8 cellular contexts compared by ENCODE assay signal in genomic region chr10:97292097-97292861, GRCh38. TPM values are rescaled to one million over a fixed set of nuclear protein-coding genes. Genes with fewer than 3 reads are reported as not detected.
DNase-seq lines count a peak whose midpoint lies in the region; ATAC-seq, FAIRE-seq and TF ChIP-seq lines count a peak whose summit lies in the region.

ARHGAP19 (minus strand) TSS chr10:97292637; CDS start chr10:97292627, 10 bp downstream.

- peak within 1 kb of the TSS; percentile 97 for H3K27ac ChIP-seq in HUES64 (ENCODE audit: low read depth, low read length)
- peak within 1 kb of the TSS; percentile 74 for H3K27ac ChIP-seq in OCI-LY1 (ENCODE audit: low read depth, low read length, poor library complexity, severe bottlenecking)
- peak within 1 kb of the TSS; percentile 99 for H3K27ac ChIP-seq in mesodermal cell (ENCODE audit: low read depth, low read length, severe bottlenecking)

- no peaks in the 10 kb centered on the region for H3K27me3 ChIP-seq in HUES64 (ENCODE audit: insufficient read depth, low read length)
- no peaks in the 10 kb centered on the region for H3K27me3 ChIP-seq in OCI-LY1 (ENCODE audit: insufficient read depth, low read length)

- peak within 1 kb of the TSS; percentile 97 for H3K4me2 ChIP-seq in OCI-LY1 (ENCODE audit: low read length)

- H3K36me3 ChIP-seq in HUES64 (ENCODE audit: insufficient read depth, low read length) (peaks cover 10% of the 10 kb centered on the region), OCI-LY1 (ENCODE audit: insufficient read depth, low read length) (peaks cover 2% of the 10 kb centered on the region; the same call in 1 of the 2 replicates), mesodermal cell (ENCODE audit: control insufficient read depth, insufficient read depth, low read length) (peaks cover 8% of the 10 kb centered on the region)

- peaks cover 9% of the 10 kb centered on the region; the same call in 1 of the 2 replicates for H3K4me1 ChIP-seq in HUES64 (ENCODE audit: insufficient read depth, low read length)
- peaks cover 7% of the 10 kb centered on the region for H3K4me1 ChIP-seq in OCI-LY1 (ENCODE audit: insufficient read depth, low read length, severe bottlenecking)
- H3K4me1 ChIP-seq in mesodermal cell (ENCODE audit: control insufficient read depth, insufficient read depth, low read length, poor library complexity, severe bottlenecking), result peaks cover 7% of the 10 kb centered on the region

- WGBS in HUES64, result under 1% methylated on average over 50 of the region's 55 CpGs
- 0% methylated on average over 38 to 41 of the region's 55 CpGs for WGBS in mesodermal cell (ENCODE audit: insufficient coverage in 2 of 2), 2 experiments

- no peak within 1 kb of the TSS for H2AFZ ChIP-seq in OCI-LY1 (ENCODE audit: low read length)

- H3F3A ChIP-seq in OCI-LY1 (ENCODE audit: insufficient read depth, low read length), result no peaks in the 10 kb centered on the region

- no peak for TF ChIP-seq CTCF in OCI-LY1 (IDR thresholded peaks at IDR 0.05; ENCODE audit: low read length)

- H3K79me2 ChIP-seq in OCI-LY1 (ENCODE audit: insufficient read depth, low read length), result peaks cover 8% of the 10 kb centered on the region

- H3K9me3 ChIP-seq in HUES64 (ENCODE audit: insufficient read depth, low read depth, low read length) (no peaks in the 10 kb centered on the region), OCI-LY1 (ENCODE audit: low read length) (no peaks in the 10 kb centered on the region), mesodermal cell (ENCODE audit: control insufficient read depth, low read length) (no peaks in the 10 kb centered on the region)

- peak within 1 kb of the TSS; percentile 65 for H3K4me3 ChIP-seq in HUES64 (ENCODE audit: low read length)
- peak within 1 kb of the TSS; percentile 95 for H3K4me3 ChIP-seq in OCI-LY1 (ENCODE audit: low read depth, low read length, poor library complexity, severe bottlenecking)
- peak within 1 kb of the TSS; percentile 82 for H3K4me3 ChIP-seq in mesodermal cell (ENCODE audit: extremely low read depth, insufficient read depth, low read length, poor library complexity, severe bottlenecking)

- H3K9me2 ChIP-seq in OCI-LY1 (ENCODE audit: low read depth, low read length), result no peaks in the 10 kb centered on the region

- peak; percentile 98 for DNase-seq in DMS 273 (lab: John Stamatoyannopoulos, UW; ENCODE audit: unreplicated experiment)
- DNase-seq in activated CD8-positive, alpha-beta memory T cell treated with anti-CD3 and anti-CD28 coated beads, Interleukin-2, amount 50 U/mL, for 4 hours, result peak; percentile 88
- peak; percentile 77 to 92 for DNase-seq in stimulated activated CD8-positive, alpha-beta memory T cell treated with anti-CD3 and anti-CD28 coated beads, Interleukin-15, amount 100 ng/mL, for 4 hours (ENCODE audit: low read depth in 2 of 2)

- H4K20me1 ChIP-seq in OCI-LY1 (ENCODE audit: insufficient read depth, low read length), result no peaks in the 10 kb centered on the region

- peak; percentile 99 for FAIRE-seq in endometrium (lab: Jason Lieb, UNC)

- H3K9ac ChIP-seq in HUES64 (ENCODE audit: low read depth, low read length) (peak within 1 kb of the TSS; percentile 92), OCI-LY1 (ENCODE audit: low read length) (peak within 1 kb of the TSS; percentile 95)

- ATAC-seq in GM21447 (IDR thresholded peaks at IDR 0.05; ENCODE audit: unreplicated experiment), result peak; percentile 95

RNA-seq across cellular contexts. Expression of gene ARHGAP19, which starts in this region (rescaled TPM):
- polyA plus RNA-seq in HUES64 (2013, experiment 1 of 2), result 17.7 TPM
- 21.8 TPM for polyA plus RNA-seq in HUES64 (2013, experiment 2 of 2)
- 18.6 TPM for polyA plus RNA-seq in mesodermal cell (2013, experiment 1 of 2)
- 18.4 TPM for polyA plus RNA-seq in mesodermal cell (2013, experiment 2 of 2)

Comparison
In these comparisons a context has a peak if more than half of its experiments do, and no peak if none do; other contexts are left out.
1. Peak in every context shown above with its lines: DNase-seq, ATAC-seq, H3K4me3 ChIP-seq and H3K27ac ChIP-seq.